ENCODE assay signal across 1 cellular context in genomic region chr1:16145030-16145987, GRCh38.
TF ChIP-seq lines count a peak whose summit lies in the region.

No MANE protein-coding gene starts in this region.

TF ChIP-seq in K562, 482 proteins besides CTCF, POLR2A, EP300 and RAD21 (continued from another document and continues in another):
- no peak for TF ChIP-seq ZBTB5 (IDR thresholded peaks at IDR 0.05)
- TF ChIP-seq PTBP1 (IDR thresholded peaks at IDR 0.05; ENCODE audit: low read depth, low read length) = peak; percentile 82
- TF ChIP-seq CREB3L1 (IDR thresholded peaks at IDR 0.05; ENCODE audit: borderline replicate concordance, low read depth) = no peak; the same call in none of the 2 replicates
- TF ChIP-seq KHSRP (IDR thresholded peaks at IDR 0.05) = no peak
- peak; percentile 10 to 84; a peak in 3 of 4 replicates for TF ChIP-seq RCOR1 (IDR thresholded peaks at IDR 0.05; ENCODE audit: borderline replicate concordance in 1 of 2, low read depth in 2 of 2, low read length in 2 of 2)
- TF ChIP-seq MITF (IDR thresholded peaks at IDR 0.05) = no peak
- TF ChIP-seq CBFA2T2 (conservative IDR thresholded peaks at IDR 0.05) = peak; percentile 30; the same call in 1 of the 2 replicates
- no peak for TF ChIP-seq EZH2 (IDR thresholded peaks at IDR 0.05; ENCODE audit: borderline replicate concordance, low read depth, low read length)
- no peak for TF ChIP-seq ZKSCAN1 (IDR thresholded peaks at IDR 0.05; ENCODE audit: low read depth, low read length)
- peak; percentile 96 for TF ChIP-seq RBM25 (IDR thresholded peaks at IDR 0.05; ENCODE audit: low read depth, low read length, severe bottlenecking)
- TF ChIP-seq ARNT (IDR thresholded peaks at IDR 0.05) = 0 out of 4 replicates have a peak, but pooled peaks of 1 of the 2 experiments have one; percentile 19
- TF ChIP-seq PCBP1 (IDR thresholded peaks at IDR 0.05; ENCODE audit: low read depth, low read length, poor library complexity, severe bottlenecking) = peak; percentile 1
- no peak for TF ChIP-seq SMARCE1 (IDR thresholded peaks at IDR 0.05)
- TF ChIP-seq FOXA3 (CRISPR knock-in tag; conservative IDR thresholded peaks at IDR 0.05 in 1 of 2, IDR thresholded peaks at IDR 0.05 in 1 of 2) = 0 out of 4 replicates have a peak, but pooled peaks of 1 of the 2 experiments have one; percentile 54
- TF ChIP-seq ZNF184 (CRISPR knock-in tag; IDR thresholded peaks at IDR 0.05) = no peak
- no peak for TF ChIP-seq SAP30 (IDR thresholded peaks at IDR 0.05; ENCODE audit: borderline replicate concordance, insufficient read depth, low read depth, low read length, poor library complexity, severe bottlenecking)
- TF ChIP-seq NCOA4 (IDR thresholded peaks at IDR 0.05; ENCODE audit: partially characterized antibody) = peak; percentile 33
- no peak for TF ChIP-seq ZNF695 (CRISPR knock-in tag; IDR thresholded peaks at IDR 0.05)
- TF ChIP-seq MTA3 (IDR thresholded peaks at IDR 0.05; ENCODE audit: borderline replicate concordance) = 0 out of 2 replicates have a peak, but pooled peaks have one; percentile 18
- peak; percentile 42; the same call in 1 of the 2 replicates for TF ChIP-seq MAX (CRISPR knock-in tag; IDR thresholded peaks at IDR 0.05)
- TF ChIP-seq RBM15 (IDR thresholded peaks at IDR 0.05; ENCODE audit: insufficient read depth, low read length) = no peak
- peak; percentile 61 for TF ChIP-seq MAFK (IDR thresholded peaks at IDR 0.05; ENCODE audit: low read length)
- no peak for TF ChIP-seq GTF2B (IDR thresholded peaks at IDR 0.05; ENCODE audit: extremely low read depth, insufficient read length)
- no peak for TF ChIP-seq ETV6 (IDR thresholded peaks at IDR 0.05; ENCODE audit: borderline replicate concordance in 1 of 2, low read depth in 2 of 2, low read length in 1 of 2)
- TF ChIP-seq ETV6 (CRISPR knock-in tag; IDR thresholded peaks at IDR 0.05; ENCODE audit: borderline replicate concordance) = 0 out of 2 replicates have a peak, but pooled peaks have one; percentile 19
- TF ChIP-seq TFAP4 (CRISPR knock-in tag; IDR thresholded peaks at IDR 0.05; ENCODE audit: borderline replicate concordance) = peak; percentile 37; the same call in 1 of the 2 replicates
- peak in 1 of 2 experiments; percentile 62; a peak in 1 of 3 replicates for TF ChIP-seq CBX3 (IDR thresholded peaks at IDR 0.05; ENCODE audit: borderline replicate concordance in 1 of 2, low read length in 2 of 2)
- TF ChIP-seq VEZF1 (CRISPR knock-in tag; IDR thresholded peaks at IDR 0.05) = no peak
- peak; percentile 59; the same call in 1 of the 2 replicates for TF ChIP-seq POLR2G (IDR thresholded peaks at IDR 0.05; ENCODE audit: low read depth, low read length)
- TF ChIP-seq ZBTB12 (CRISPR knock-in tag; IDR thresholded peaks at IDR 0.05) = no peak
- TF ChIP-seq HSF4 (CRISPR knock-in tag; IDR thresholded peaks at IDR 0.05; ENCODE audit: borderline replicate concordance) = no peak
- TF ChIP-seq CHD4 (IDR thresholded peaks at IDR 0.05; ENCODE audit: insufficient read depth, insufficient replicate concordance, low read depth, low read length, poor library complexity, severe bottlenecking) = peak; percentile 63
- TF ChIP-seq KDM4B (IDR thresholded peaks at IDR 0.05; ENCODE audit: borderline replicate concordance in 2 of 2, low read depth in 1 of 2) = 0 out of 4 replicates have a peak, but pooled peaks of 1 of the 2 experiments have one; percentile 37
- peak; percentile 97 for TF ChIP-seq BCOR (IDR thresholded peaks at IDR 0.05)
- no peak for TF ChIP-seq NR2C1 (IDR thresholded peaks at IDR 0.05)
- TF ChIP-seq NR2C1 (tag; IDR thresholded peaks at IDR 0.05) = no peak
- 0 out of 2 replicates have a peak, but pooled peaks have one; percentile 21 for TF ChIP-seq ZNF740 (CRISPR knock-in tag; IDR thresholded peaks at IDR 0.05)
- TF ChIP-seq ZNF740 (tag; IDR thresholded peaks at IDR 0.05) = no peak
- peak; percentile 86 for TF ChIP-seq ZFP36 (IDR thresholded peaks at IDR 0.05; ENCODE audit: low read depth, low read length, partially characterized antibody)
- TF ChIP-seq USF2 (CRISPR knock-in tag; IDR thresholded peaks at IDR 0.05) = peak; percentile 27; the same call in 1 of the 2 replicates
- TF ChIP-seq ZNF785 (CRISPR knock-in tag; IDR thresholded peaks at IDR 0.05) = no peak
- TF ChIP-seq CXXC5 (CRISPR knock-in tag; IDR thresholded peaks at IDR 0.05) = peak; percentile 46; the same call in 1 of the 2 replicates
- no peak for TF ChIP-seq ZBTB49 (CRISPR knock-in tag; IDR thresholded peaks at IDR 0.05; ENCODE audit: borderline replicate concordance)
- TF ChIP-seq ZNF3 (CRISPR knock-in tag; IDR thresholded peaks at IDR 0.05) = no peak
- no peak for TF ChIP-seq GABPA (tag; conservative IDR thresholded peaks at IDR 0.05; ENCODE audit: low read depth)
- TF ChIP-seq HDAC1 (IDR thresholded peaks at IDR 0.05) = peak in 1 of 2 experiments; percentile 77; a peak in 3 of 4 replicates
- TF ChIP-seq DLX4 (CRISPR knock-in tag; IDR thresholded peaks at IDR 0.05) = no peak
- TF ChIP-seq CBFA2T3 (IDR thresholded peaks at IDR 0.05) = no peak
- 0 out of 4 replicates have a peak, but pooled peaks of 1 of the 2 experiments have one; percentile 6 for TF ChIP-seq TEAD1 (CRISPR knock-in tag; IDR thresholded peaks at IDR 0.05)
